In the genomic region with DNA sequence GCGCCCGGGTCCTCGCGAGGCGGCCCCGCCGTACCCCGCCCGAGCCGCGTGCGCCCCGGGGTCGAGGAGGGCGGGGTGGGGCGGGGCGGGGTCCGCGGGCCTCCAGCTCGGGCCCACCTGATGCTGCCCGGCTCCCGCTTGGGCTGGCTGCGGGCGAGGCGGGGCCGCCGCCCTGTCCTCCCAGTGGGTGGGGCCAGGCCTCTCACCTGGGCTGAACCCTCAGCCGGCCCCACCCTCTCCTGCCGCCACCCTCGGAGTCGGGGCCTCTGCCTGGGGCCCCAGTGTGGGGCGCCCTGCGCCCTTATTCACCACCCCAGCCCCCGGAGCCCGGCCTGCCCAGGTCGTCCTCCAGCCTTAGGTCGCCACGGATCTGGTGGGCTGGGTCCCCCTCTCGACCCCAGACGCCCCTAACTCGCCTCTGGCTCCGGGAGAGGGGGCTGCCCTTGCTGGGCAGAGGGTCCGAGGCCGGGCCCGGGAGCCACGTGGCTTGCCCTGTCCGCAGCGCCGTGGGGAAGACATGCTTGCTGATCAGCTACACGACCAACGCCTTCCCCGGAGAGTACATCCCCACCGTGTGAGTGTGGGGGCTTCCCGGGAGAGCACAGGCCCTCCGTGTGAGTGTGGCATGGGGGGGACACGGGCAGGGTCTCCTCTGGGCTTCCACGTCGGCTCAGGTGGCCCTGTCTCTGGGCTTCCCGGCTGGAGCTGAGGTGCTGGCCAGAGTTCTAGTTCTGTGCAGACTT, we compare ENCODE assay signal across 8 cellular contexts. TPM values are rescaled to one million over a fixed set of nuclear protein-coding genes. Genes with fewer than 3 reads are reported as not detected.
DNase-seq lines count a peak whose midpoint lies in the region; ATAC-seq and TF ChIP-seq lines count a peak whose summit lies in the region.

No MANE protein-coding gene starts in this region.

- H3K36me3 Mint-ChIP-seq in activated naive CD8-positive, alpha-beta T cell, result peaks cover 3% of the 10 kb centered on the region

- peaks cover 17% of the 10 kb centered on the region for H3K4me1 ChIP-seq in upper lobe of right lung

- peak; percentile 62 for DNase-seq in NCI-H1436 (lab: John Stamatoyannopoulos, UW)
- no peak for DNase-seq in NCI-H1436 treated with DMSO at 0.1 percent for 48 hours (lab: John Stamatoyannopoulos, UW)
- peak; percentile 65 for DNase-seq in NCI-H345 (lab: John Stamatoyannopoulos, UW)
- peak; percentile 82 for DNase-seq in iPS-NIHi7 (ENCODE audit: extremely low spot score)
- DNase-seq in upper lobe of right lung, result no peak
- no peak for DNase-seq in NCI-H2107 (lab: John Stamatoyannopoulos, UW)

- H3K27ac ChIP-seq in upper lobe of right lung, result no peak overlapping the region

- no peak overlapping the region for H3K27ac Mint-ChIP-seq in activated naive CD8-positive, alpha-beta T cell

- peak overlapping the region; percentile 30 for H3K4me3 Mint-ChIP-seq in activated naive CD8-positive, alpha-beta T cell

- H3K9me3 ChIP-seq in upper lobe of right lung, result no peaks in the 10 kb centered on the region

- H3K27me3 Mint-ChIP-seq in activated naive CD8-positive, alpha-beta T cell, result no peaks in the 10 kb centered on the region

- TF ChIP-seq CTCF in upper lobe of right lung (IDR thresholded peaks at IDR 0.05), result no peak

- intact Hi-C loops in upper lobe of right lung (cut with DNase I), result loop anchor here (5.0 to 10.0 kb wide), 2 partner anchors 125 to 303 kb away; a partner anchor contains a TSS

- H3K36me3 ChIP-seq in upper lobe of right lung, result no peaks in the 10 kb centered on the region

- H3K27me3 ChIP-seq in upper lobe of right lung, result no peaks in the 10 kb centered on the region

- ATAC-seq in upper lobe of right lung (peak; percentile 52), HG03139 (IDR thresholded peaks at IDR 0.05; ENCODE audit: unreplicated experiment) (no peak)

- H3K4me3 ChIP-seq in upper lobe of right lung, result peak overlapping the region; percentile 30

- H3K9me3 Mint-ChIP-seq in activated naive CD8-positive, alpha-beta T cell (ENCODE audit: low read depth), result no peaks in the 10 kb centered on the region

- peaks cover 13% of the 10 kb centered on the region for H3K4me1 Mint-ChIP-seq in activated naive CD8-positive, alpha-beta T cell (ENCODE audit: low read depth)

RNA-seq across cellular contexts. Expression of a gene that starts 0.6 kb away (rescaled TPM):
- total RNA-seq in upper lobe of right lung, result 3.4 TPM

RNA-seq across cellular contexts. Expression of a gene that starts 5.4 kb away (rescaled TPM):
- 143 TPM for total RNA-seq in upper lobe of right lung

RNA-seq across cellular contexts. Expression of a gene that starts 9.0 kb away (rescaled TPM):
- total RNA-seq in upper lobe of right lung, result 12.2 TPM

RNA-seq across cellular contexts. Expression of a gene that starts 9.4 kb away (rescaled TPM):
- 40.2 TPM for total RNA-seq in upper lobe of right lung

RNA-seq across cellular contexts. Expression of a gene that starts 19.6 kb away (rescaled TPM):
- total RNA-seq in upper lobe of right lung, result 38.5 TPM

Comparison
In these comparisons a context has a peak if more than half of its experiments do, and no peak if none do; other contexts are left out.
1. DNase-seq: peak in NCI-H1436 (single experiment), NCI-H345 (single experiment) and iPS-NIHi7 (single experiment); none in NCI-H1436 treated with DMSO at 0.1 percent for 48 hours (single experiment), upper lobe of right lung (single experiment) and NCI-H2107 (single experiment).